ENCODE assay signal across 8 cellular contexts in genomic region chr11:692824-693414, GRCh38. TPM values are rescaled to one million over a fixed set of nuclear protein-coding genes. Genes with fewer than 3 reads are reported as not detected.
DNase-seq lines count a peak whose midpoint lies in the region; ATAC-seq and TF ChIP-seq lines count a peak whose summit lies in the region.

No MANE protein-coding gene starts in this region.

- H3K27me3 Mint-ChIP-seq in activated naive CD4-positive, alpha-beta T cell treated with anti-CD3 and anti-CD28 coated beads for 36 hours (ENCODE audit: low read depth), result no peaks in the 10 kb centered on the region
- no peaks in the 10 kb centered on the region for H3K27me3 Mint-ChIP-seq in activated CD8-positive, alpha-beta T cell treated with anti-CD3 and anti-CD28 coated beads for 36 hours

- peaks cover 61 to 64% of the 10 kb centered on the region in 2 donors for H3K4me1 ChIP-seq in thyroid gland

- CTCF ChIA-PET in activated naive CD4-positive, alpha-beta T cell treated with anti-CD3 and anti-CD28 coated beads for 36 hours (lab: Charles Lee), result interaction anchor here (0.6 to 1.9 kb wide), 3 partner anchors 31 to 113 kb away, joined by 3 to 8 read pairs (median 6); no protein-coding TSS in a partner anchor
- CTCF ChIA-PET in activated CD8-positive, alpha-beta T cell treated with anti-CD3 and anti-CD28 coated beads for 36 hours (lab: Charles Lee), result interaction anchor here (0.9 to 1.6 kb wide), 3 partner anchors 11 to 137 kb away, joined by 3 to 6 read pairs (median 4); no protein-coding TSS in a partner anchor

- TF ChIP-seq POLR2A in thyroid gland (IDR thresholded peaks at IDR 0.05), result no peak

- peak overlapping the region; percentile 2 to 100 (median 98) for H3K27ac ChIP-seq in thyroid gland

- H3K9me3 ChIP-seq in thyroid gland, result no peaks in the 10 kb centered on the region

- intact Hi-C loops in activated naive CD4-positive, alpha-beta T cell treated with anti-CD3 and anti-CD28 coated beads for 36 hours (cut with micrococcal nuclease), result loop anchor here (10.0 kb wide), 1 partner anchor 692 kb away; the partner anchor contains the start of gene BRSK2
- intact Hi-C loops in activated CD8-positive, alpha-beta T cell treated with anti-CD3 and anti-CD28 coated beads for 36 hours (cut with micrococcal nuclease), result no loop called here
- intact Hi-C loops in thyroid gland (cut with DNase I), result no loop called here

- peaks cover 0 to 4% of the 10 kb centered on the region in 2 donors for H3K36me3 ChIP-seq in thyroid gland

- ATAC-seq in activated CD8-positive, alpha-beta T cell treated with anti-CD3 and anti-CD28 coated beads for 36 hours, result no peak

- TF ChIP-seq CTCF in activated CD8-positive, alpha-beta T cell treated with anti-CD3 and anti-CD28 coated beads for 36 hours (IDR thresholded peaks at IDR 0.05), result no peak
- no peak for TF ChIP-seq CTCF in fibroblast of villous mesenchyme (IDR thresholded peaks at IDR 0.05; ENCODE audit: insufficient read depth, low read depth, low read length)
- no peak for TF ChIP-seq CTCF in thyroid gland (IDR thresholded peaks at IDR 0.05)

- peaks cover 56% of the 10 kb centered on the region for H3K4me1 Mint-ChIP-seq in activated naive CD4-positive, alpha-beta T cell treated with anti-CD3 and anti-CD28 coated beads for 36 hours (ENCODE audit: low read depth)
- H3K4me1 Mint-ChIP-seq in activated CD8-positive, alpha-beta T cell treated with anti-CD3 and anti-CD28 coated beads for 36 hours (ENCODE audit: low read depth), result peaks cover 55% of the 10 kb centered on the region

- peak overlapping the region; percentile 82 for H3K4me3 Mint-ChIP-seq in activated naive CD4-positive, alpha-beta T cell treated with anti-CD3 and anti-CD28 coated beads for 36 hours
- H3K4me3 Mint-ChIP-seq in activated CD8-positive, alpha-beta T cell treated with anti-CD3 and anti-CD28 coated beads for 36 hours, result peak overlapping the region; percentile 88

- peaks cover 17% of the 10 kb centered on the region for H3K36me3 Mint-ChIP-seq in activated naive CD4-positive, alpha-beta T cell treated with anti-CD3 and anti-CD28 coated beads for 36 hours (ENCODE audit: low read depth)
- peaks cover 34% of the 10 kb centered on the region for H3K36me3 Mint-ChIP-seq in activated CD8-positive, alpha-beta T cell treated with anti-CD3 and anti-CD28 coated beads for 36 hours (ENCODE audit: low read depth)

- H3K27ac Mint-ChIP-seq in activated naive CD4-positive, alpha-beta T cell treated with anti-CD3 and anti-CD28 coated beads for 36 hours, result peak overlapping the region; percentile 82
- H3K27ac Mint-ChIP-seq in activated CD8-positive, alpha-beta T cell treated with anti-CD3 and anti-CD28 coated beads for 36 hours, result peak overlapping the region; percentile 89

- H3K9me3 Mint-ChIP-seq in activated naive CD4-positive, alpha-beta T cell treated with anti-CD3 and anti-CD28 coated beads for 36 hours, result no peaks in the 10 kb centered on the region
- no peaks in the 10 kb centered on the region for H3K9me3 Mint-ChIP-seq in activated CD8-positive, alpha-beta T cell treated with anti-CD3 and anti-CD28 coated beads for 36 hours

- WGBS in thyroid gland, 2 donors, result 75 to 76% methylated on average over 19 to 22 of the region's 23 CpGs

- POLR2A ChIA-PET in activated CD8-positive, alpha-beta T cell treated with anti-CD3 and anti-CD28 coated beads for 36 hours (lab: Charles Lee), result interaction anchor here (1.1 to 4.1 kb wide), 3 partner anchors 10 to 115 kb away, joined by 3 to 20 read pairs (median 4); no protein-coding TSS in a partner anchor

- peak; percentile 67 for DNase-seq in activated naive CD4-positive, alpha-beta T cell treated with anti-CD3 and anti-CD28 coated beads for 36 hours
- no peak for DNase-seq in activated naive CD4-positive, alpha-beta T cell treated with anti-CD3 and anti-CD28 coated beads, Interleukin-2, amount 50 U/mL, for 16 hours
- peak; percentile 68 for DNase-seq in activated CD8-positive, alpha-beta T cell treated with anti-CD3 and anti-CD28 coated beads for 36 hours
- DNase-seq in fibroblast of villous mesenchyme (ENCODE audit: low read depth) (peak; percentile 16), thyroid gland (no peak), DMS153 (lab: John Stamatoyannopoulos, UW) (no peak), Kasumi-1 (lab: John Stamatoyannopoulos, UW) (no peak), EL (no peak)

- H3K27me3 ChIP-seq in thyroid gland, result no peaks in the 10 kb centered on the region

- H3K4me3 ChIP-seq in fibroblast of villous mesenchyme (ENCODE audit: low read depth, low read length) (peak overlapping the region; percentile 71), thyroid gland (replicated peaks in 1 of 3) (no peak overlapping the region)

RNA-seq across cellular contexts. Expression of gene DEAF1, which starts 2.1 kb away (rescaled TPM):
- total RNA-seq in activated naive CD4-positive, alpha-beta T cell treated with anti-CD3 and anti-CD28 coated beads for 36 hours, result 10 to 100 TPM; 57.5 to 67.9 TPM
- 10 to 100 TPM; 59.1 to 59.3 TPM for total RNA-seq in activated CD8-positive, alpha-beta T cell treated with anti-CD3 and anti-CD28 coated beads for 36 hours
- total RNA-seq in fibroblast of villous mesenchyme (33.7 and 33.8 TPM in 2 replicates), thyroid gland (100 to 1,000 TPM in 1 of 4 donors, 10 to 100 TPM in 3; 61.8 to 103 (median 87.6) TPM)

RNA-seq across cellular contexts. Expression of gene TMEM80, which starts 2.7 kb away (rescaled TPM):
- 1 to 10 TPM; 5.6 to 6.0 TPM for total RNA-seq in activated naive CD4-positive, alpha-beta T cell treated with anti-CD3 and anti-CD28 coated beads for 36 hours
- total RNA-seq in activated CD8-positive, alpha-beta T cell treated with anti-CD3 and anti-CD28 coated beads for 36 hours, result 10 to 100 TPM; 10.6 to 12.5 TPM
- total RNA-seq in fibroblast of villous mesenchyme (13.0 and 16.8 TPM in 2 replicates), thyroid gland (100 to 1,000 TPM in 1 of 4 donors, 10 to 100 TPM in 3; 57.3 to 103 (median 67.7) TPM)

RNA-seq across cellular contexts. Expression of gene EPS8L2, which starts 13.1 kb away (rescaled TPM):
- total RNA-seq in activated naive CD4-positive, alpha-beta T cell treated with anti-CD3 and anti-CD28 coated beads for 36 hours, result 1 to 10 TPM; 7.1 to 8.1 TPM
- 10 to 100 TPM; 15.0 to 16.7 TPM for total RNA-seq in activated CD8-positive, alpha-beta T cell treated with anti-CD3 and anti-CD28 coated beads for 36 hours
- total RNA-seq in fibroblast of villous mesenchyme (42.5 and 55.3 TPM in 2 replicates), thyroid gland (100 to 1,000 TPM; 185 to 259 (median 195) TPM)

RNA-seq across cellular contexts. Expression of gene TALDO1, which starts 54.3 kb away (rescaled TPM):
- 100 to 1,000 TPM; 327 to 360 TPM for total RNA-seq in activated naive CD4-positive, alpha-beta T cell treated with anti-CD3 and anti-CD28 coated beads for 36 hours
- 100 to 1,000 TPM; 234 to 241 TPM for total RNA-seq in activated CD8-positive, alpha-beta T cell treated with anti-CD3 and anti-CD28 coated beads for 36 hours
- total RNA-seq in fibroblast of villous mesenchyme (142 and 148 TPM in 2 replicates), thyroid gland (100 to 1,000 TPM; 300 to 965 (median 558) TPM)

RNA-seq across cellular contexts. Expression of gene DRD4, which starts 55.9 kb away (rescaled TPM):
- total RNA-seq in activated naive CD4-positive, alpha-beta T cell treated with anti-CD3 and anti-CD28 coated beads for 36 hours, result 1 to 10 TPM; 1.0 to 1.2 TPM
- total RNA-seq in activated CD8-positive, alpha-beta T cell treated with anti-CD3 and anti-CD28 coated beads for 36 hours, result under 1 TPM; 0.88 to 0.89 TPM
- total RNA-seq in fibroblast of villous mesenchyme, result not detected in 2 replicates
- under 1 TPM in 2 of 4 donors, not detected in 2; 0.88 to 0.89 TPM for total RNA-seq in thyroid gland

Comparison
In these comparisons a context has a peak if more than half of its experiments do, and no peak if none do; other contexts are left out.
1. DNase-seq: peak in activated naive CD4-positive, alpha-beta T cell treated with anti-CD3 and anti-CD28 coated beads for 36 hours (single experiment), activated CD8-positive, alpha-beta T cell treated with anti-CD3 and anti-CD28 coated beads for 36 hours (single experiment) and fibroblast of villous mesenchyme (single experiment); none in activated naive CD4-positive, alpha-beta T cell treated with anti-CD3 and anti-CD28 coated beads, Interleukin-2, amount 50 U/mL, for 16 hours (single experiment), thyroid gland (0 of 2), DMS153 (single experiment), Kasumi-1 (0 of 2) and EL (single experiment).